25 cellular contexts compared by ENCODE assay signal in genomic region chr11:37141707-37142106, GRCh38.
A peak's percentile ranks its signal among the peaks of the same experiment; 100 is the strongest.
DNase-seq lines count a peak whose midpoint lies in the region; FAIRE-seq and TF ChIP-seq lines count a peak whose summit lies in the region.
"Had no signal": no experiment of that assay in that cellular context is flagged by ENCODE, and none has a peak within 500 bp of the region (broad histone marks: within the 10 kb centered on the region; RNA-seq: fewer than 3 reads in every experiment).

No MANE protein-coding gene starts in this region.

- H3K9ac ChIP-seq in OCI-LY3 (ENCODE audit: low read length) (no peak overlapping the region), endodermal cell (ENCODE audit: extremely low read depth, low read length, poor library complexity, severe bottlenecking) (no peak overlapping the region)

- no peaks in the 10 kb centered on the region for H3K36me3 ChIP-seq in Caco-2 (ENCODE audit: control insufficient read depth, insufficient read depth, low read length)
- no peaks in the 10 kb centered on the region for H3K36me3 ChIP-seq in OCI-LY3 (replicated peaks; ENCODE audit: low read depth, low read length)
- no peaks in the 10 kb centered on the region for H3K36me3 ChIP-seq in endodermal cell (ENCODE audit: control insufficient read depth, insufficient read depth, low read length)
- H3K36me3 ChIP-seq in OCI-LY7 (ENCODE audit: insufficient read depth, low read length), result no peaks in the 10 kb centered on the region
- H3K36me3 ChIP-seq: MG63, thoracic aorta had no signal

- no peaks in the 10 kb centered on the region for H3K4me1 Mint-ChIP-seq in Caco-2 (ENCODE audit: low read depth, unreplicated experiment)
- no peaks in the 10 kb centered on the region for H3K4me1 Mint-ChIP-seq in endodermal cell
- H3K4me1 Mint-ChIP-seq: activated CD4-positive, alpha-beta memory T cell treated with anti-CD3 and anti-CD28 coated beads, Interleukin-2, amount 10 ng/mL, durations not matched to agents 7 days and 5 days; activated naive CD8-positive, alpha-beta T cell treated with anti-CD3 and anti-CD28 coated beads for 36 hours; central memory CD8-positive, alpha-beta T cell had no signal

- H3K27ac ChIP-seq in OCI-LY3 (ENCODE audit: low read length) (no peak overlapping the region), endodermal cell (ENCODE audit: low read depth, low read length) (no peak overlapping the region), OCI-LY7 (ENCODE audit: low read depth, low read length, poor library complexity, severe bottlenecking) (no peak overlapping the region)
- H3K27ac ChIP-seq: thoracic aorta had no signal

- H3K4me3 Mint-ChIP-seq in Caco-2 (ENCODE audit: unreplicated experiment) (no peak overlapping the region), endodermal cell (no peak overlapping the region)
- H3K4me3 Mint-ChIP-seq: activated CD4-positive, alpha-beta memory T cell treated with anti-CD3 and anti-CD28 coated beads, Interleukin-2, amount 10 ng/mL, durations not matched to agents 7 days and 5 days; activated naive CD8-positive, alpha-beta T cell treated with anti-CD3 and anti-CD28 coated beads for 36 hours; CD8-positive, alpha-beta T cell; central memory CD8-positive, alpha-beta T cell had no signal

- H3K36me3 Mint-ChIP-seq in Caco-2 (ENCODE audit: insufficient read depth, unreplicated experiment) (no peaks in the 10 kb centered on the region), endodermal cell (ENCODE audit: low read depth) (no peaks in the 10 kb centered on the region)
- H3K36me3 Mint-ChIP-seq: activated naive CD8-positive, alpha-beta T cell treated with anti-CD3 and anti-CD28 coated beads for 36 hours; CD8-positive, alpha-beta T cell had no signal

- no peak overlapping the region for H3K4me2 ChIP-seq in OCI-LY3 (ENCODE audit: low read length)
- no peak overlapping the region for H3K4me2 ChIP-seq in OCI-LY7 (ENCODE audit: low read length)

- no peak for TF ChIP-seq CTCF in Caco-2 (IDR thresholded peaks at IDR 0.05; ENCODE audit: insufficient read depth in 1 of 2, low read depth in 1 of 2, low read length in 1 of 2, severe bottlenecking in 1 of 2, unreplicated experiment in 1 of 2)
- peak; percentile 20; the same call in 1 of the 2 replicates for TF ChIP-seq CTCF in OCI-LY3 (IDR thresholded peaks at IDR 0.05; ENCODE audit: low read depth, low read length)
- peak; percentile 64 for TF ChIP-seq CTCF in endodermal cell (conservative IDR thresholded peaks at IDR 0.05)
- no peak for TF ChIP-seq CTCF in OCI-LY7 (conservative IDR thresholded peaks at IDR 0.05; ENCODE audit: low read length)

- CTCF ChIA-PET in Caco-2 (lab: Charles Lee), result interaction anchor here (1.0 kb wide), 1 partner anchor 211 kb away, joined by 7 read pairs; no protein-coding TSS in a partner anchor
- CTCF ChIA-PET in OCI-LY7 (lab: Charles Lee; ENCODE audit: unreplicated experiment), result no interaction called here

- H3K9me2 ChIP-seq in OCI-LY7 (ENCODE audit: insufficient read depth, low read length), result no peaks in the 10 kb centered on the region

- H3K9me3 ChIP-seq in Caco-2, result no peaks in the 10 kb centered on the region
- no peaks in the 10 kb centered on the region for H3K9me3 ChIP-seq in OCI-LY3 (ENCODE audit: insufficient read depth, low read length)
- no peaks in the 10 kb centered on the region for H3K9me3 ChIP-seq in endodermal cell (ENCODE audit: control insufficient read depth, low read length)
- H3K9me3 ChIP-seq in OCI-LY7 (ENCODE audit: low read length), result no peaks in the 10 kb centered on the region
- H3K9me3 ChIP-seq: thoracic aorta had no signal

- no peaks in the 10 kb centered on the region for H3K27me3 Mint-ChIP-seq in Caco-2 (ENCODE audit: insufficient read depth, unreplicated experiment)
- H3K27me3 Mint-ChIP-seq in endodermal cell (ENCODE audit: insufficient read depth), result no peaks in the 10 kb centered on the region
- H3K27me3 Mint-ChIP-seq: activated CD4-positive, alpha-beta memory T cell treated with anti-CD3 and anti-CD28 coated beads, Interleukin-2, amount 10 ng/mL, durations not matched to agents 7 days and 5 days; activated naive CD8-positive, alpha-beta T cell treated with anti-CD3 and anti-CD28 coated beads for 36 hours; central memory CD8-positive, alpha-beta T cell had no signal

- POLR2A ChIA-PET in Caco-2 (lab: Charles Lee) (no interaction called here), OCI-LY7 (lab: Charles Lee) (interaction anchor here (0.6 kb wide), 1 partner anchor 174 kb away, joined by 4 read pairs; no protein-coding TSS in a partner anchor)

- 88 to 90% methylated on average over 5 of the region's 5 CpGs for WGBS in endodermal cell (ENCODE audit: insufficient coverage in 1 of 2, insufficient read length in 1 of 2), 2 experiments

- H3K27ac Mint-ChIP-seq in Caco-2 (ENCODE audit: unreplicated experiment) (no peak overlapping the region), endodermal cell (no peak overlapping the region)
- H3K27ac Mint-ChIP-seq: activated CD4-positive, alpha-beta memory T cell treated with anti-CD3 and anti-CD28 coated beads, Interleukin-2, amount 10 ng/mL, durations not matched to agents 7 days and 5 days; activated naive CD8-positive, alpha-beta T cell treated with anti-CD3 and anti-CD28 coated beads for 36 hours; activated T-helper 2 cell treated with anti-CD3 and anti-CD28 coated beads, Interferon-gamma antibody, Interleukin-2, Interleukin-4, amounts not matched to agents 10 μg/mL and 5 μg/mL and 100 μg/mL, durations not matched to agents 14 hours and 24 hours and 36 hours; CD8-positive, alpha-beta T cell had no signal

- no TSS peak for BruUV-seq in Caco-2 (replicated peaks; lab: Mats Ljungman, UMichigan)
- no TSS peak for BruUV-seq in OCI-LY7 (replicated peaks; lab: Mats Ljungman, UMichigan)

- no peak overlapping the region for H3K4me3 ChIP-seq in Caco-2 (ENCODE audit: low read depth, low read length)
- no peak overlapping the region for H3K4me3 ChIP-seq in OCI-LY3 (ENCODE audit: low read length)
- H3K4me3 ChIP-seq in endodermal cell (ENCODE audit: low read length), result no peak overlapping the region
- H3K4me3 ChIP-seq in OCI-LY7 (ENCODE audit: low read depth, low read length, poor library complexity, severe bottlenecking), result no peak overlapping the region
- H3K4me3 ChIP-seq: MG63, thoracic aorta had no signal

- intact Hi-C loops in Caco-2 (cut with micrococcal nuclease; ENCODE audit: unreplicated experiment) (no loop called here), OCI-LY7 (cut with micrococcal nuclease; ENCODE audit: unreplicated experiment) (no loop called here)

- H4K20me1 ChIP-seq in OCI-LY3 (ENCODE audit: insufficient read depth, low read length) (no peaks in the 10 kb centered on the region), OCI-LY7 (ENCODE audit: insufficient read depth, low read length) (no peaks in the 10 kb centered on the region)

- H2AFZ ChIP-seq in OCI-LY3 (ENCODE audit: low read depth, low read length), result no peak overlapping the region
- no peak overlapping the region for H2AFZ ChIP-seq in OCI-LY7 (ENCODE audit: low read length)

- peaks cover 28% of the 10 kb centered on the region for H3K9me3 Mint-ChIP-seq in Caco-2 (ENCODE audit: unreplicated experiment)
- peaks cover 6% of the 10 kb centered on the region for H3K9me3 Mint-ChIP-seq in endodermal cell

- no peaks in the 10 kb centered on the region for H3K27me3 ChIP-seq in Caco-2 (replicated peaks; ENCODE audit: control insufficient read depth, insufficient read depth, low read length)
- no peaks in the 10 kb centered on the region for H3K27me3 ChIP-seq in OCI-LY3 (ENCODE audit: low read depth, low read length)
- no peaks in the 10 kb centered on the region for H3K27me3 ChIP-seq in endodermal cell (ENCODE audit: control insufficient read depth, insufficient read depth, low read length, poor library complexity, severe bottlenecking)
- H3K27me3 ChIP-seq: MG63 had no signal

- H3K79me2 ChIP-seq in OCI-LY3 (ENCODE audit: low read length) (no peaks in the 10 kb centered on the region), OCI-LY7 (ENCODE audit: insufficient read depth, low read depth, low read length) (no peaks in the 10 kb centered on the region)

- DNase-seq in Caco-2 (peak; percentile 13 to 37), ELF-1 (ENCODE audit: low read depth, low spot score) (peak; percentile 22), endodermal cell (peak; percentile 58), OCI-LY7 (ENCODE audit: low spot score) (no peak), RCC 7860 (ENCODE audit: low spot score) (no peak), AG20443 (ENCODE audit: low spot score) (no peak)
- DNase-seq: activated CD4-positive, alpha-beta memory T cell treated with anti-CD3 and anti-CD28 coated beads, Interleukin-2, amount 10 ng/mL, durations not matched to agents 7 days and 5 days; activated naive CD8-positive, alpha-beta T cell treated with anti-CD3 and anti-CD28 coated beads for 36 hours; AML-193; CD8-positive, alpha-beta T cell; DMS79; HCEC 1CT; head of caudate nucleus; IMR-90; MG63; NCI-H1436 treated with DMSO at 0.1 percent for 48 hours; posterior cingulate gyrus; stimulated activated naive CD8-positive, alpha-beta T cell treated with anti-CD3 and anti-CD28 coated beads, Interleukin-15, Interleukin-2, amounts not matched to agents 100 U/mL and 50 U/mL, for 24 hours; T-helper 9 cell had no signal

- H3K4me1 ChIP-seq in Caco-2 (no peaks in the 10 kb centered on the region), OCI-LY3 (ENCODE audit: low read length) (no peaks in the 10 kb centered on the region), endodermal cell (ENCODE audit: control insufficient read depth, insufficient read depth, low read length) (no peaks in the 10 kb centered on the region), OCI-LY7 (ENCODE audit: insufficient read depth, low read length, poor library complexity, severe bottlenecking) (no peaks in the 10 kb centered on the region)

- FAIRE-seq in RCC 7860 (lab: Jason Lieb, UNC), result no peak
- FAIRE-seq: astrocyte, GM12891 had no signal

Comparison
In these comparisons a context has a peak if more than half of its experiments do, and no peak if none do; other contexts are left out.
1. DNase-seq: peak in Caco-2 (2 of 2), ELF-1 (single experiment) and endodermal cell (single experiment); none in OCI-LY7 (single experiment), RCC 7860 (single experiment) and AG20443 (single experiment).
2. CTCF ChIP-seq: peak in OCI-LY3 (single experiment) and endodermal cell (single experiment); none in Caco-2 (0 of 2) and OCI-LY7 (single experiment).